ENCODE assay signal across 8 cellular contexts in the genomic region with DNA sequence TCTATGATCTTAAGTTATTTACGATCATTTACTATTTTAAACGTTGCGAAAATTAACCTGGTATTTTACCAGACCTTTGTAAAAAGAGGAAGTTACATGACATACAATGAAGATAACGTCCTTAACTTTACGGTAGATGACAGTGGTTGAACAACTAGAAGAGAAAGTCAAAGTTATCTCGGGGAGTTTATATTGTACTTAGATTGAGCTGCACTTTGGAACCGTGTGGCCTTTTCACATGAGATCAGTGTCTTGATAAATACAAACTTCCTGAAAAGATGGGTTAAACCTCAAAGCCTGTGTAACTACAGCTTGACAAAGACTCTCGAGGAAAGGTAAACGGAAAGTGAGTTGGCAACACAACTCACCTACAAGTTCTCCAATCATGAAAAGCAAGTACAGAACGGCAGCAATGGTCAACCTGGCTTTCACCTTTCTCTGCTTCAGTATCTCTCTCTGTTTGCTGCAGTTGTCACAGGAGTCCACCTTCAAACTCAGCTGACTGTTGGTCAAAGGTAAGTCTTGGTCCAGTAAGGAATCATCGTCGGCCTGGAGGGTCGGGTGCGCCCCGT. TPM values are rescaled to one million over a fixed set of nuclear protein-coding genes. Genes with fewer than 3 reads are reported as not detected.
DNase-seq lines count a peak whose midpoint lies in the region; ATAC-seq and TF ChIP-seq lines count a peak whose summit lies in the region.

No MANE protein-coding gene starts in this region.

- no peaks in the 10 kb centered on the region for H4K20me1 ChIP-seq in OCI-LY1 (ENCODE audit: insufficient read depth, low read length)

- peak overlapping the region; percentile 31 for H3K27ac ChIP-seq in CD8-positive, alpha-beta T cell (ENCODE audit: low read depth, low read length)
- H3K27ac ChIP-seq in OCI-LY1 (ENCODE audit: low read depth, low read length, poor library complexity, severe bottlenecking) (no peak overlapping the region), mesodermal cell (ENCODE audit: low read depth, low read length, severe bottlenecking) (no peak overlapping the region), aorta (ENCODE audit: low read depth in 1 of 2, low read length in 2 of 2) (peak overlapping the region in 1 of 2 donors; percentile 31)

- H3K27ac Mint-ChIP-seq in CD8-positive, alpha-beta T cell: peak overlapping the region; percentile 81

- H3K79me2 ChIP-seq in OCI-LY1 (ENCODE audit: insufficient read depth, low read length): no peaks in the 10 kb centered on the region

- 38 to 45% methylated on average over 11 of the region's 15 CpGs for WGBS in mesodermal cell (ENCODE audit: insufficient coverage in 2 of 2), 2 experiments
- 11 to 14% methylated on average over 15 of the region's 15 CpGs for WGBS in aorta, 2 donors

- H2AFZ ChIP-seq in OCI-LY1 (ENCODE audit: low read length): no peak overlapping the region

- CTCF ChIA-PET in CD8-positive, alpha-beta T cell (lab: Charles Lee): interaction anchor here (1.0 to 1.6 kb wide), 2 partner anchors 64 to 92 kb away, joined by 3 to 4 read pairs; no protein-coding TSS in a partner anchor

- H3K27me3 Mint-ChIP-seq in CD8-positive, alpha-beta T cell (ENCODE audit: low read depth): no peaks in the 10 kb centered on the region

- POLR2A ChIA-PET in CD8-positive, alpha-beta T cell (lab: Charles Lee): interaction anchor here (1.0 to 1.2 kb wide), 3 partner anchors 65 to 119 kb away, joined by 3 to 8 read pairs (median 5); partner anchors contain the start of gene BLOC1S6

- H3K4me1 ChIP-seq in CD8-positive, alpha-beta T cell (ENCODE audit: insufficient read depth, low read length): peaks cover 10% of the 10 kb centered on the region
- H3K4me1 ChIP-seq in OCI-LY1 (ENCODE audit: insufficient read depth, low read length, severe bottlenecking): peaks cover 23% of the 10 kb centered on the region
- no peaks in the 10 kb centered on the region for H3K4me1 ChIP-seq in mesodermal cell (ENCODE audit: control insufficient read depth, insufficient read depth, low read length, poor library complexity, severe bottlenecking)
- H3K4me1 ChIP-seq in aorta (ENCODE audit: control insufficient read depth in 1 of 2, insufficient read depth in 2 of 2, low read length in 2 of 2): peaks cover 0 to 2% of the 10 kb centered on the region in 2 donors

- no peaks in the 10 kb centered on the region for H3K27me3 ChIP-seq in CD8-positive, alpha-beta T cell (ENCODE audit: insufficient read depth, low read length)
- H3K27me3 ChIP-seq in OCI-LY1 (ENCODE audit: insufficient read depth, low read length): no peaks in the 10 kb centered on the region
- H3K27me3 ChIP-seq in aorta (ENCODE audit: control insufficient read depth in 1 of 2, insufficient read depth in 2 of 2, low read length in 1 of 2): no peaks in the 10 kb centered on the region

- peaks cover 16% of the 10 kb centered on the region for H3K36me3 Mint-ChIP-seq in CD8-positive, alpha-beta T cell

- peak overlapping the region; percentile 45; the same call in 1 of the 2 replicates for H3K9ac ChIP-seq in OCI-LY1 (ENCODE audit: low read length)

- H3K4me2 ChIP-seq in OCI-LY1 (ENCODE audit: low read length): peak overlapping the region; percentile 91

- DNase-seq in CD8-positive, alpha-beta T cell: peak in 1 of 7 experiments; percentile 49
- DNase-seq in cerebellum (ENCODE audit: low spot score): peak; percentile 33
- no peak for DNase-seq in aorta
- no peak for DNase-seq in NCI-H345 (lab: John Stamatoyannopoulos, UW)
- no peak for DNase-seq in SK-N-DZ (ENCODE audit: low spot score)

- H3K4me3 Mint-ChIP-seq in CD8-positive, alpha-beta T cell: peak overlapping the region; percentile 92

- H3K4me3 ChIP-seq in CD8-positive, alpha-beta T cell (ENCODE audit: low read depth, low read length): peak overlapping the region; percentile 71
- H3K4me3 ChIP-seq in OCI-LY1 (ENCODE audit: low read depth, low read length, poor library complexity, severe bottlenecking) (peak overlapping the region; percentile 66), mesodermal cell (ENCODE audit: extremely low read depth, insufficient read depth, low read length, poor library complexity, severe bottlenecking) (peak overlapping the region; percentile 62), aorta (ENCODE audit: low read length in 2 of 2) (peak overlapping the region; percentile 76 to 95)

- no peak for ATAC-seq in CD8-positive, alpha-beta T cell
- ATAC-seq in GM21529 (IDR thresholded peaks at IDR 0.05; ENCODE audit: unreplicated experiment) (peak; percentile 15), aorta (ENCODE audit: low FRiP score) (no peak)

- no peaks in the 10 kb centered on the region for H3K36me3 ChIP-seq in CD8-positive, alpha-beta T cell (ENCODE audit: insufficient read depth, low read length)
- H3K36me3 ChIP-seq in OCI-LY1 (ENCODE audit: insufficient read depth, low read length) (no peaks in the 10 kb centered on the region), mesodermal cell (ENCODE audit: control insufficient read depth, insufficient read depth, low read length) (no peaks in the 10 kb centered on the region), aorta (ENCODE audit: control insufficient read depth in 1 of 2, insufficient read depth in 2 of 2, low read length in 1 of 2) (no peaks in the 10 kb centered on the region)

- no peaks in the 10 kb centered on the region for H3F3A ChIP-seq in OCI-LY1 (ENCODE audit: insufficient read depth, low read length)

- intact Hi-C loops in CD8-positive, alpha-beta T cell (cut with DNase I, micrococcal nuclease): loop anchor here (1.0 to 10.0 kb wide), 9 partner anchors 63 to 321 kb away; partner anchors contain the start of genes BLOC1S6 (in 2 of the 2) and SQOR (in 1 of the 2)
- intact Hi-C loops in aorta (cut with DNase I): loop anchor here (5.0 to 10.0 kb wide), 3 partner anchors 66 to 93 kb away; partner anchors contain the start of gene BLOC1S6 (in 1 of the 2)

- H3K9me3 Mint-ChIP-seq in CD8-positive, alpha-beta T cell: no peaks in the 10 kb centered on the region

- H3K4me1 Mint-ChIP-seq in CD8-positive, alpha-beta T cell (ENCODE audit: low read depth): peaks cover 32% of the 10 kb centered on the region

- no peaks in the 10 kb centered on the region for H3K9me3 ChIP-seq in CD8-positive, alpha-beta T cell (ENCODE audit: low read length)
- H3K9me3 ChIP-seq in OCI-LY1 (ENCODE audit: low read length) (no peaks in the 10 kb centered on the region), mesodermal cell (ENCODE audit: control insufficient read depth, low read length) (no peaks in the 10 kb centered on the region), aorta (ENCODE audit: control insufficient read depth, low read length) (no peaks in the 10 kb centered on the region)

- H3K9me2 ChIP-seq in OCI-LY1 (ENCODE audit: low read depth, low read length): no peaks in the 10 kb centered on the region

- no peak for TF ChIP-seq CTCF in CD8-positive, alpha-beta T cell (IDR thresholded peaks at IDR 0.05)
- no peak for TF ChIP-seq CTCF in OCI-LY1 (IDR thresholded peaks at IDR 0.05; ENCODE audit: low read length)

RNA-seq across cellular contexts. Expression of gene SLC30A4, which starts 0.9 kb away (rescaled TPM):
- total RNA-seq in CD8-positive, alpha-beta T cell: 1 to 10 TPM; 1.8 to 2.0 TPM
- total RNA-seq in cerebellum: 19.1 TPM
- 0.55 TPM for polyA plus RNA-seq in mesodermal cell (2013, experiment 1 of 2)
- 0.81 TPM for polyA plus RNA-seq in mesodermal cell (2013, experiment 2 of 2)
- total RNA-seq in aorta: 10 to 100 TPM in 1 of 2 donors, 1 to 10 TPM in 1; 8.2 to 10.2 TPM
- polyA plus RNA-seq in aorta: 1 to 10 TPM; 3.7 to 6.3 TPM
- polyA plus RNA-seq in SK-N-DZ (2014; cell fraction: cytosol; rRNA removed): 0.97 and 1.0 TPM in 2 replicates
- 0.98 and 1.5 TPM in 2 replicates for polyA plus RNA-seq in SK-N-DZ (2014; cell fraction: nucleus; rRNA removed)
